Comparison of ENCODE assay signal across 1 cellular context in the genomic region with DNA sequence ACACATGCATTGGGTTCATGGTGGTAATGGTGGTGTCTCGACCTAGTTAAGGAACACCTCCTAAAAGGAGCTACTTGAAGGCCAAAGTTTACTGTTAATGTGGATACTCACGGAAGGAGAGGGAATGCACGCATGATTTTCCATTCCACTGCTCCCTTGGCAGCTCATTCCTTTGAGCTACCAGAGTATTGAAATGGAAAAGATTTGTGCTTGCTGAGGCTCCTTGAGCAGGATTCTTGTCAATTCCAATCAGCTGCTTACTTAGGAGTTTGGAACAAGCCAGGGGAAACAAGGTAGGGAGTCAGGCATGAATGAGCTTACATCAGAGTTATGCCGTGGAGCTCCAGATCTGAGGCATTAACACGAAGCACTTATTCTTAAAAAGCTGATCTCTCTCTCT.
TF ChIP-seq lines count a peak whose summit lies in the region.

No MANE protein-coding gene starts in this region.

TF ChIP-seq in GM23338, 12 proteins besides CTCF, POLR2A, EP300 and RAD21:
- no peak for TF ChIP-seq ZNF331 (CRISPR knock-in tag; IDR thresholded peaks at IDR 0.05; ENCODE audit: low read depth)
- TF ChIP-seq, protein P1, sequence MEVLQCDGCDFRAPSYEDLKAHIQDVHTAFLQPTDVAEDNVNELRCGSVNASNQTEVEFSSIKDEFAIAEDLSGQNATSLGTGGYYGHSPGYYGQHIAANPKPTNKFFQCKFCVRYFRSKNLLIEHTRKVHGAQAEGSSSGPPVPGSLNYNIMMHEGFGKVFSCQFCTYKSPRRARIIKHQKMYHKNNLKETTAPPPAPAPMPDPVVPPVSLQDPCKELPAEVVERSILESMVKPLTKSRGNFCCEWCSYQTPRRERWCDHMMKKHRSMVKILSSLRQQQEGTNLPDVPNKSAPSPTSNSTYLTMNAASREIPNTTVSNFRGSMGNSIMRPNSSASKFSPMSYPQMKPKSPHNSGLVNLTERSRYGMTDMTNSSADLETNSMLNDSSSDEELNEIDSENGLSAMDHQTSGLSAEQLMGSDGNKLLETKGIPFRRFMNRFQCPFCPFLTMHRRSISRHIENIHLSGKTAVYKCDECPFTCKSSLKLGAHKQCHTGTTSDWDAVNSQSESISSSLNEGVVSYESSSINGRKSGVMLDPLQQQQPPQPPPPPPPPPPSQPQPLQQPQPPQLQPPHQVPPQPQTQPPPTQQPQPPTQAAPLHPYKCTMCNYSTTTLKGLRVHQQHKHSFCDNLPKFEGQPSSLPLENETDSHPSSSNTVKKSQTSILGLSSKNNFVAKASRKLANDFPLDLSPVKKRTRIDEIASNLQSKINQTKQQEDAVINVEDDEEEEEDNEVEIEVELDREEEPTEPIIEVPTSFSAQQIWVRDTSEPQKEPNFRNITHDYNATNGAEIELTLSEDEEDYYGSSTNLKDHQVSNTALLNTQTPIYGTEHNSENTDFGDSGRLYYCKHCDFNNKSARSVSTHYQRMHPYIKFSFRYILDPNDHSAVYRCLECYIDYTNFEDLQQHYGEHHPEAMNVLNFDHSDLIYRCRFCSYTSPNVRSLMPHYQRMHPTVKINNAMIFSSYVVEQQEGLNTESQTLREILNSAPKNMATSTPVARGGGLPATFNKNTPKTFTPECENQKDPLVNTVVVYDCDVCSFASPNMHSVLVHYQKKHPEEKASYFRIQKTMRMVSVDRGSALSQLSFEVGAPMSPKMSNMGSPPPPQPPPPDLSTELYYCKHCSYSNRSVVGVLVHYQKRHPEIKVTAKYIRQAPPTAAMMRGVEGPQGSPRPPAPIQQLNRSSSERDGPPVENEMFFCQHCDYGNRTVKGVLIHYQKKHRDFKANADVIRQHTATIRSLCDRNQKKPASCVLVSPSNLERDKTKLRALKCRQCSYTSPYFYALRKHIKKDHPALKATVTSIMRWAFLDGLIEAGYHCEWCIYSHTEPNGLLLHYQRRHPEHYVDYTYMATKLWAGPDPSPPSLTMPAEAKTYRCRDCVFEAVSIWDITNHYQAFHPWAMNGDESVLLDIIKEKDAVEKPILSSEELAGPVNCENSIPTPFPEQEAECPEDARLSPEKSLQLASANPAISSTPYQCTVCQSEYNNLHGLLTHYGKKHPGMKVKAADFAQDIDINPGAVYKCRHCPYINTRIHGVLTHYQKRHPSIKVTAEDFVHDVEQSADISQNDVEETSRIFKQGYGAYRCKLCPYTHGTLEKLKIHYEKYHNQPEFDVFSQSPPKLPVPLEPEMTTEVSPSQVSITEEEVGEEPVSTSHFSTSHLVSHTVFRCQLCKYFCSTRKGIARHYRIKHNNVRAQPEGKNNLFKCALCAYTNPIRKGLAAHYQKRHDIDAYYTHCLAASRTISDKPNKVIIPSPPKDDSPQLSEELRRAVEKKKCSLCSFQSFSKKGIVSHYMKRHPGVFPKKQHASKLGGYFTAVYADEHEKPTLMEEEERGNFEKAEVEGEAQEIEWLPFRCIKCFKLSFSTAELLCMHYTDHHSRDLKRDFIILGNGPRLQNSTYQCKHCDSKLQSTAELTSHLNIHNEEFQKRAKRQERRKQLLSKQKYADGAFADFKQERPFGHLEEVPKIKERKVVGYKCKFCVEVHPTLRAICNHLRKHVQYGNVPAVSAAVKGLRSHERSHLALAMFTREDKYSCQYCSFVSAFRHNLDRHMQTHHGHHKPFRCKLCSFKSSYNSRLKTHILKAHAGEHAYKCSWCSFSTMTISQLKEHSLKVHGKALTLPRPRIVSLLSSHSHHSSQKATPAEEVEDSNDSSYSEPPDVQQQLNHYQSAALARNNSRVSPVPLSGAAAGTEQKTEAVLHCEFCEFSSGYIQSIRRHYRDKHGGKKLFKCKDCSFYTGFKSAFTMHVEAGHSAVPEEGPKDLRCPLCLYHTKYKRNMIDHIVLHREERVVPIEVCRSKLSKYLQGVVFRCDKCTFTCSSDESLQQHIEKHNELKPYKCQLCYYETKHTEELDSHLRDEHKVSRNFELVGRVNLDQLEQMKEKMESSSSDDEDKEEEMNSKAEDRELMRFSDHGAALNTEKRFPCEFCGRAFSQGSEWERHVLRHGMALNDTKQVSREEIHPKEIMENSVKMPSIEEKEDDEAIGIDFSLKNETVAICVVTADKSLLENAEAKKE (CRISPR knock-in tag; IDR thresholded peaks at IDR 0.05) = 0 out of 2 replicates have a peak, but pooled peaks have one; percentile 24
